Comparison of ENCODE assay signal across 14 cellular contexts in the genomic region with DNA sequence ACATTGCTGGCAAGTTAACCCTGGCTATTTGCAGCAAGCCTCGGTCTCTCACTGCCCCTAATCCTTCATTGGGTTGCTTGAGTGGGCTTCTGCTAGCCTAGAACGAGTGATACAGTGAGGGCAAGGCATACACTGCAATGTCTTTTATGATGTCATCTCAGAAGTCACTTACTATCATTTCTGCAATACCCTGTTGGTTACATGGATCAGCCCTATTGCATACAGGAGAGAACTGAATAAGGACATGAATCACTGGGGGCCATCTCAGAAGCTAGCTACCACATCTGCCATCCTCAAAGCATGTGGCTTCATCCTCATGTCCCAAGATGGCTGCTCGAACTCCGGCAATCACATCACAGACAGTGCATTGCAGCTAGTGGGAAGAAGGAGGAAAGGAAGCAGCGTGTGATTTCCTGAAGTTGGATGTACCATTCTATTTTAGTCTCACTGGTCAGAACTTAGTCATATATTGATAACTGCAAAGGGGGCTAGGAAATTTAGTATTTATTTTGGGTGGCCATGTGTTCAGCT. TPM values are rescaled to one million over a fixed set of nuclear protein-coding genes. Genes with fewer than 3 reads are reported as not detected.
DNase-seq lines count a peak whose midpoint lies in the region; ATAC-seq, FAIRE-seq and TF ChIP-seq lines count a peak whose summit lies in the region.
"Had no signal": no experiment of that assay in that cellular context is flagged by ENCODE, and none has a peak within 500 bp of the region (broad histone marks: within the 10 kb centered on the region; RNA-seq: fewer than 3 reads in every experiment).

No MANE protein-coding gene starts in this region.

- H3K27ac ChIP-seq in HepG2 (ENCODE audit: extremely low read length, insufficient read depth, low read length) (no peak overlapping the region), right lobe of liver (no peak overlapping the region), GM23248 (no peak overlapping the region)
- H3K27ac ChIP-seq: SJSA1 had no signal

- no peaks in the 10 kb centered on the region for H3K27me3 Mint-ChIP-seq in naive B cell

- TF ChIP-seq RAD21 in HepG2 (CRISPR knock-in tag; IDR thresholded peaks at IDR 0.05) = no peak

- POLR2A ChIA-PET in HepG2 (lab: Yijun Ruan, JAX) = no interaction called here

- H3K36me3 Mint-ChIP-seq in naive B cell = no peaks in the 10 kb centered on the region

- CTCF ChIA-PET in HepG2 (lab: Yijun Ruan, JAX; ENCODE audit: low intra/inter-chr PET ratio, low total read pairs) = interaction anchor here (0.6 kb wide), 1 partner anchor 1224 kb away, joined by 3 read pairs; no protein-coding TSS in a partner anchor

- BruUV-seq in HepG2 (replicated peaks; lab: Mats Ljungman, UMichigan) = no TSS peak

- H3K4me3 ChIP-seq in HepG2 (replicated peaks in 1 of 3; ENCODE audit: insufficient read depth in 1 of 3, low read depth in 2 of 3, low read length in 3 of 3) (no peak overlapping the region), right lobe of liver (no peak overlapping the region), GM23248 (no peak overlapping the region)
- H3K4me3 ChIP-seq: SJSA1 had no signal

- H3F3A ChIP-seq in GM23248 (ENCODE audit: insufficient read depth) = no peaks in the 10 kb centered on the region

- TF ChIP-seq POLR2A in HepG2 (IDR thresholded peaks at IDR 0.05; ENCODE audit: insufficient read depth in 1 of 2, low read depth in 2 of 2, low read length in 2 of 2) (no peak), right lobe of liver (IDR thresholded peaks at IDR 0.05) (no peak)

- intact Hi-C loops in HepG2 (cut with micrococcal nuclease; ENCODE audit: unreplicated experiment) = no loop called here
- intact Hi-C loops in right lobe of liver (cut with DNase I) = no loop called here

- no peak for TF ChIP-seq EP300 in HepG2 (IDR thresholded peaks at IDR 0.05; ENCODE audit: low read depth in 2 of 2, low read length in 2 of 2)
- no peak for TF ChIP-seq EP300 in HepG2 (CRISPR knock-in tag; IDR thresholded peaks at IDR 0.05; ENCODE audit: borderline replicate concordance)

- no peaks in the 10 kb centered on the region for H3K9me2 ChIP-seq in GM23248 (ENCODE audit: insufficient read depth)

- H3K9ac ChIP-seq in HepG2 (ENCODE audit: insufficient read depth, low read depth, low read length) = no peak overlapping the region
- no peak overlapping the region for H3K9ac ChIP-seq in GM23248

- H4K20me1 ChIP-seq in HepG2 (ENCODE audit: insufficient read depth, low read length) (no peaks in the 10 kb centered on the region), GM23248 (ENCODE audit: insufficient read depth) (no peaks in the 10 kb centered on the region)

- H3K4me1 ChIP-seq in HepG2 (ENCODE audit: insufficient read depth, low read length) = peaks cover 23% of the 10 kb centered on the region
- peaks cover 0 to 4% (median 0%) of the 10 kb centered on the region in 4 donors for H3K4me1 ChIP-seq in right lobe of liver
- no peaks in the 10 kb centered on the region; the same call in 1 of the 2 replicates for H3K4me1 ChIP-seq in GM23248 (ENCODE audit: insufficient read depth)

- in situ Hi-C loops in HepG2 (cut with HindIII; ENCODE audit: extremely low pct_ligation_motif_present, low pct_unique_long_range_greater_than_20kb) (no loop called here), GM23248 (cut with MboI) (no loop called here)

- TF ChIP-seq CTCF in HepG2 (CRISPR knock-in tag; IDR thresholded peaks at IDR 0.05) (no peak), right lobe of liver (IDR thresholded peaks at IDR 0.05) (no peak)

- H3K9me3 Mint-ChIP-seq in naive B cell = no peaks in the 10 kb centered on the region

- H3K79me2 ChIP-seq in HepG2 (ENCODE audit: insufficient read depth, low read length) = no peaks in the 10 kb centered on the region
- no peaks in the 10 kb centered on the region for H3K79me2 ChIP-seq in GM23248 (ENCODE audit: insufficient read depth)

- H3K4me2 ChIP-seq in HepG2 (ENCODE audit: low read depth, low read length) = no peak overlapping the region
- no peak overlapping the region for H3K4me2 ChIP-seq in GM23248 (ENCODE audit: unreplicated experiment)

- H2AFZ ChIP-seq in HepG2 (ENCODE audit: low read length) (no peak overlapping the region), GM23248 (no peak overlapping the region)

- no peaks in the 10 kb centered on the region; a peak in 1 of 5 replicates for H3K27me3 ChIP-seq in HepG2 (ENCODE audit: control insufficient read depth in 1 of 2, insufficient read depth in 2 of 2, low read length in 2 of 2)
- no peaks in the 10 kb centered on the region for H3K27me3 ChIP-seq in right lobe of liver
- no peaks in the 10 kb centered on the region for H3K27me3 ChIP-seq in GM23248 (replicated peaks; ENCODE audit: insufficient read depth)
- H3K27me3 ChIP-seq: SJSA1 had no signal

- DNase-seq in HepG2 (ENCODE audit: low spot score) = no peak
- DNase-seq in right lobe of liver = no peak
- peak; percentile 33 for DNase-seq in MV-4-11 (lab: John Stamatoyannopoulos, UW)
- DNase-seq in naive B cell = no peak
- DNase-seq in NCI-H2227 (lab: John Stamatoyannopoulos, UW; ENCODE audit: unreplicated experiment) = no peak
- DNase-seq in GM23248 = no peak
- no peak for DNase-seq in AG08396 (ENCODE audit: low spot score)
- DNase-seq: H7, NCI-H1048, NCI-H146, NCI-H2081 treated with DMSO at 0.1 percent for 48 hours, NCI-H226, NCI-H526 treated with DMSO at 0.1 percent for 48 hours had no signal

- H3K9me3 ChIP-seq in HepG2 (ENCODE audit: low read length) (no peaks in the 10 kb centered on the region), right lobe of liver (no peaks in the 10 kb centered on the region), GM23248 (ENCODE audit: low read depth) (no peaks in the 10 kb centered on the region)
- H3K9me3 ChIP-seq: SJSA1 had no signal

- no peaks in the 10 kb centered on the region for H3K36me3 ChIP-seq in HepG2 (replicated peaks in 1 of 2; ENCODE audit: control insufficient read depth in 1 of 2, insufficient read depth in 2 of 2, low read length in 2 of 2)
- H3K36me3 ChIP-seq in right lobe of liver = no peaks in the 10 kb centered on the region
- no peaks in the 10 kb centered on the region for H3K36me3 ChIP-seq in GM23248 (ENCODE audit: low read depth)
- H3K36me3 ChIP-seq: SJSA1 had no signal

- 68% methylated on average over 4 of the region's 5 CpGs for WGBS in HepG2 (ENCODE audit: low lambda C conversion rate)
- WGBS in right lobe of liver (ENCODE audit: insufficient coverage, low coverage, low lambda C conversion rate, missing lambda C conversion rate) = 84% methylated on average over 4 of the region's 5 CpGs
- WGBS in GM23248 (ENCODE audit: low coverage in 1 of 2, low lambda C conversion rate in 2 of 2, missing lambda C conversion rate in 2 of 2), 2 experiments = 88% methylated on average over 5 of the region's 5 CpGs

- H3K27ac Mint-ChIP-seq in naive B cell = peak overlapping the region in 5 of 6 donors; percentile 85 to 98 (median 95)

- H3K4me3 Mint-ChIP-seq in naive B cell = peak overlapping the region in 6 of 8 donors; percentile 61 to 90 (median 80)

- no peak for FAIRE-seq in HepG2 (lab: Jason Lieb, UNC)

- peaks cover 44 to 57% (median 48%) of the 10 kb centered on the region in 3 donors for H3K4me1 Mint-ChIP-seq in naive B cell

- no peak for ATAC-seq in HepG2
- no peak for ATAC-seq in right lobe of liver
- no peak for ATAC-seq in naive B cell (ENCODE audit: low read depth in 2 of 2)

TF ChIP-seq in HepG2, 621 proteins besides CTCF, POLR2A, EP300 and RAD21 (continues in another document):
- no peak for TF ChIP-seq ZNF782 (CRISPR knock-in tag; IDR thresholded peaks at IDR 0.05; ENCODE audit: borderline replicate concordance)
- no peak for TF ChIP-seq HDAC6 (IDR thresholded peaks at IDR 0.05; ENCODE audit: low read depth, low read length)
- peak; percentile 34; the same call in 1 of the 2 replicates for TF ChIP-seq ATF7 (IDR thresholded peaks at IDR 0.05)
- no peak for TF ChIP-seq ATF7 (CRISPR knock-in tag; IDR thresholded peaks at IDR 0.05)
- no peak for TF ChIP-seq TBX2 (CRISPR knock-in tag; IDR thresholded peaks at IDR 0.05; ENCODE audit: borderline replicate concordance)
- no peak for TF ChIP-seq ZNF24 (IDR thresholded peaks at IDR 0.05)

RNA-seq across cellular contexts. Expression of a gene that starts 33.3 kb away (rescaled TPM):
- 46.5 and 51.2 TPM in 2 replicates for total RNA-seq in HepG2 (2016; rRNA removed; fragmentation: Illumina TruSeq; extraction: Trizol)
- 43.9 and 45.2 TPM in 2 replicates for total RNA-seq in HepG2 (2016; cell fraction: cytosol; rRNA removed; fragmentation: Illumina TruSeq; extraction: Trizol; ENCODE audit: low read depth)
- 51.0 and 57.6 TPM in 2 replicates for total RNA-seq in HepG2 (2016; cell fraction: insoluble cytoplasmic fraction; rRNA removed; fragmentation: Illumina TruSeq; extraction: Trizol)
- total RNA-seq in HepG2 (2016; cell fraction: membrane; rRNA removed; fragmentation: Illumina TruSeq; extraction: Trizol) = 82.5 and 85.3 TPM in 2 replicates
- total RNA-seq in HepG2 (2016; cell fraction: nucleus; rRNA removed; fragmentation: Illumina TruSeq; extraction: Trizol) = 16.1 and 18.5 TPM in 2 replicates
- 13.5 and 17.4 TPM in 2 replicates for polyA plus RNA-seq in HepG2 (2011; rRNA removed)
- polyA plus RNA-seq in HepG2 (2011; cell fraction: cytosol; rRNA removed) = 15.3 and 17.9 TPM in 2 replicates
- 3.4 and 4.0 TPM in 2 replicates for polyA plus RNA-seq in HepG2 (2011; cell fraction: nucleus; rRNA removed)
- 16.4 and 22.9 TPM in 2 replicates for polyA plus RNA-seq in HepG2 (2012)
- polyA plus RNA-seq in HepG2 (2016; cell fraction: cytosol; fragmentation: Illumina TruSeq; extraction: Trizol; ENCODE audit: low read depth) = 45.6 and 53.1 TPM in 2 replicates
- polyA plus RNA-seq in HepG2 (2016; cell fraction: insoluble cytoplasmic fraction; fragmentation: Illumina TruSeq; extraction: Trizol; ENCODE audit: low read depth) = 52.5 and 57.0 TPM in 2 replicates
- polyA plus RNA-seq in HepG2 (2016; cell fraction: membrane; fragmentation: Illumina TruSeq; extraction: Trizol; ENCODE audit: low read depth) = 72.1 and 73.9 TPM in 2 replicates
- 25.5 and 28.1 TPM in 2 replicates for polyA plus RNA-seq in HepG2 (2016; cell fraction: nucleus; fragmentation: Illumina TruSeq; extraction: Trizol; ENCODE audit: insufficient read depth, low read depth)
- polyA minus RNA-seq in HepG2 (2011; rRNA and poly(A)+ RNA removed; ENCODE audit: low replicate concordance) = 7.8 TPM in 2 replicates
- polyA minus RNA-seq in HepG2 (2011; cell fraction: cytosol; rRNA and poly(A)+ RNA removed) = 5.6 and 10.3 TPM in 2 replicates
- 5.3 and 6.8 TPM in 2 replicates for polyA minus RNA-seq in HepG2 (2011; cell fraction: nucleus; rRNA and poly(A)+ RNA removed)
- 10 to 100 TPM in 2 of 6 experiments, 1 to 10 TPM in 4; 5.1 to 10.8 (median 7.8) TPM for total RNA-seq in right lobe of liver
- 10 to 100 TPM; 32.4 to 55.2 (median 37.0) TPM for polyA plus RNA-seq in naive B cell (ENCODE audit: low read depth in 6 of 6)
- total RNA-seq in GM23248 (2014; rRNA removed; shearing (Covaris generic)) = 22.1 and 26.0 TPM in 2 replicates
- 36.1 and 39.9 TPM in 2 replicates for polyA plus RNA-seq in GM23248 (2016; fragmentation: Nextera tagmentation; extraction: Ambion mirVana)
